In the genomic region with DNA sequence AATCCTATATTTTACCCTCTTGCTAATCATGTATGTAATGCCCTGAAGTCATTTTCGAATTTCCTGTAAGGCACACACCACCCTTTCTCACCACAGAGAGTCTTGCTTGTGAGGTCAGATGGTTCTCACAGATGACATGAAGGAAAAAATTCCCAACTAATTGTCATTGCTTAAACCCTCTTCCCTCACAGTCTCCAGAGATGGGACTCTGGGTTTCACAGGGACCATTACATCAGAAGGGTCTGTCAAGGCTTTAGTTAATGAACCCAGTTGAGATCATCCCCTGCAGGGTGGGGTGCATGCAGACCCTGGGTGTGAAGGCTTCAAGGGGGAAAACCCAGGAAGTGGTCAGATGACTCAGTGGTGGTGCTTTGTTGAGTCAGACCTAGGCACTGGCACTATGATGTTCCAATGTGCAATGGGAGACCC, we compare ENCODE assay signal across 1 cellular context.
TF ChIP-seq lines count a peak whose summit lies in the region.

No MANE protein-coding gene starts in this region.

TF ChIP-seq in GM12878, 131 proteins besides CTCF, POLR2A, EP300 and RAD21 (continued from another document):
- TF ChIP-seq ATF2 (IDR thresholded peaks at IDR 0.05; ENCODE audit: low read length) (peak; percentile 80; the same call in 1 of the 2 replicates), GABPA (IDR thresholded peaks at IDR 0.05; ENCODE audit: low read depth) (peak; percentile 37; the same call in 1 of the 2 replicates), SMAD1 (IDR thresholded peaks at IDR 0.05; ENCODE audit: low read depth, partially characterized antibody) (no peak), SIX5 (IDR thresholded peaks at IDR 0.05; ENCODE audit: low read depth, low read length, severe bottlenecking) (no peak), E2F8 (IDR thresholded peaks at IDR 0.05; ENCODE audit: low read depth, partially characterized antibody) (no peak), ESRRA (IDR thresholded peaks at IDR 0.05; ENCODE audit: low read length) (no peak), NRF1 (conservative IDR thresholded peaks at IDR 0.05; ENCODE audit: low read depth, low read length) (no peak), ETV6 (conservative IDR thresholded peaks at IDR 0.05 in 1 of 2, IDR thresholded peaks at IDR 0.05 in 1 of 2; ENCODE audit: borderline replicate concordance in 1 of 2, low read depth in 1 of 2) (peak in 1 of 2 experiments; percentile 74; a peak in 2 of 4 replicates), RELB (IDR thresholded peaks at IDR 0.05; ENCODE audit: low read depth) (no peak), BCL11A (IDR thresholded peaks at IDR 0.05; ENCODE audit: low read depth, low read length) (peak; percentile 72; the same call in 1 of the 2 replicates), CREB1 (IDR thresholded peaks at IDR 0.05; ENCODE audit: low read depth) (peak; percentile 66; the same call in 1 of the 2 replicates), MXI1 (IDR thresholded peaks at IDR 0.05; ENCODE audit: low read depth, low read length) (no peak), IKZF1 (conservative IDR thresholded peaks at IDR 0.05) (peak; percentile 42; the same call in 1 of the 2 replicates), IKZF2 (IDR thresholded peaks at IDR 0.05) (peak; percentile 41 to 52; a peak in 2 of 4 replicates), LARP7 (IDR thresholded peaks at IDR 0.05) (no peak), HDAC2 (IDR thresholded peaks at IDR 0.05) (no peak), FOXM1 (IDR thresholded peaks at IDR 0.05; ENCODE audit: low read depth, low read length) (peak; percentile 90; the same call in 1 of the 2 replicates), YY1 (IDR thresholded peaks at IDR 0.05; ENCODE audit: low read depth, low read length) (no peak), ASH2L (IDR thresholded peaks at IDR 0.05; ENCODE audit: borderline replicate concordance, low read depth) (no peak), NFIC (IDR thresholded peaks at IDR 0.05; ENCODE audit: low read depth, low read length) (peak; percentile 97; the same call in 1 of the 2 replicates), SREBF2 (IDR thresholded peaks at IDR 0.05; ENCODE audit: low read length) (no peak), NBN (IDR thresholded peaks at IDR 0.05) (no peak), E4F1 (IDR thresholded peaks at IDR 0.05; ENCODE audit: borderline replicate concordance, partially characterized antibody) (no peak), MYC (IDR thresholded peaks at IDR 0.05; ENCODE audit: insufficient read depth, insufficient read length, insufficient replicate concordance, low read length, severe bottlenecking) (no peak), JUND (IDR thresholded peaks at IDR 0.05; ENCODE audit: low read depth, low read length) (no peak), PML (IDR thresholded peaks at IDR 0.05; ENCODE audit: low read length) (peak; percentile 53; the same call in 1 of the 2 replicates), NR2C2 (IDR thresholded peaks at IDR 0.05; ENCODE audit: borderline replicate concordance, control insufficient read depth, insufficient read length, low read depth) (no peak), TCF7 (IDR thresholded peaks at IDR 0.05; ENCODE audit: borderline replicate concordance) (peak; percentile 62; the same call in 1 of the 2 replicates), HDGF (IDR thresholded peaks at IDR 0.05) (no peak), CREM (IDR thresholded peaks at IDR 0.05; ENCODE audit: low read depth) (peak; percentile 89; the same call in 1 of the 2 replicates), CBFB (IDR thresholded peaks at IDR 0.05; ENCODE audit: low read depth) (peak; percentile 80), DPF2 (IDR thresholded peaks at IDR 0.05) (peak; percentile 38; the same call in 1 of the 2 replicates)
